32 cellular contexts compared by ENCODE assay signal in genomic region chr7:139536158-139536557, GRCh38. TPM values are rescaled to one million over a fixed set of nuclear protein-coding genes. Genes with fewer than 3 reads are reported as not detected.
"Had no signal": no experiment of that assay in that cellular context is flagged by ENCODE, and none has a peak within 500 bp of the region (broad histone marks: within the 10 kb centered on the region; RNA-seq: fewer than 3 reads in every experiment).

No MANE protein-coding gene starts in this region.

- H3K27me3 ChIP-seq: stomach, suprapubic skin, testis, thyroid gland, tibial artery, tibial nerve, transverse colon, upper lobe of left lung, upper lobe of right lung, uterus, vagina had no signal

- H3K4me3 ChIP-seq: stomach, suprapubic skin, testis, thoracic aorta, thyroid gland, tibial artery, tibial nerve, transverse colon, upper lobe of left lung, upper lobe of right lung, uterus, vagina had no signal

- H3K9me3 ChIP-seq: stomach, suprapubic skin, testis, thoracic aorta, thyroid gland, tibial artery, tibial nerve, transverse colon, upper lobe of left lung, upper lobe of right lung, uterus, vagina had no signal

- H3K9me3 Mint-ChIP-seq: stimulated activated effector memory CD8-positive, alpha-beta T cell treated with anti-CD3 and anti-CD28 coated beads, Interleukin-12 subunit alpha, Interleukin-12 subunit beta, amount 100 ng/mL, for 72 hours; stimulated activated memory B cell treated with anti-CD40 and anti-IgM and Interleukin-4, amounts not matched to agents 10 μg/mL and 1 μg/mL and 100 μg/mL, for 72 hours; stimulated activated naive B cell treated with anti-CD40 and anti-IgM and Interleukin-4, amounts not matched to agents 10 μg/mL and 1 μg/mL and 100 μg/mL, for 72 hours; stimulated activated naive CD8-positive, alpha-beta T cell treated with anti-CD3 and anti-CD28 coated beads, Interleukin-15, amount 100 ng/mL, for 72 hours; stimulated activated naive CD8-positive, alpha-beta T cell treated with anti-CD3 and anti-CD28 coated beads, Interleukin-15, Interleukin-2, amounts not matched to agents 100 ng/mL and 50 ng/mL, for 24 hours had no signal

- ATAC-seq: stimulated activated effector memory CD8-positive, alpha-beta T cell treated with anti-CD3 and anti-CD28 coated beads, Interleukin-12 subunit alpha, Interleukin-12 subunit beta, amount 100 ng/mL, for 72 hours; stimulated activated memory B cell treated with anti-CD40 and anti-IgM and Interleukin-4, amounts not matched to agents 10 μg/mL and 1 μg/mL and 100 μg/mL, for 72 hours; stimulated activated naive B cell treated with anti-CD40 and anti-IgM and Interleukin-4, amounts not matched to agents 10 μg/mL and 1 μg/mL and 100 μg/mL, for 72 hours; stimulated activated naive CD8-positive, alpha-beta T cell treated with anti-CD3 and anti-CD28 coated beads, Interleukin-15, amount 100 ng/mL, for 72 hours; stimulated activated naive CD8-positive, alpha-beta T cell treated with anti-CD3 and anti-CD28 coated beads, Interleukin-15, Interleukin-2, amounts not matched to agents 100 U/mL and 50 U/mL, for 24 hours; upper lobe of right lung had no signal

- H3K27ac ChIP-seq: stomach, suprapubic skin, testis, thoracic aorta, thyroid gland, tibial artery, tibial nerve, transverse colon, upper lobe of left lung, upper lobe of right lung, uterus, vagina had no signal

- DNase-seq: stimulated activated CD4-positive, alpha-beta T cell treated with anti-CD3 and anti-CD28 coated beads, Interleukin-2, amount 100 ng/mL, for 48 hours; stimulated activated CD4-positive, alpha-beta T cell treated with anti-CD3 and anti-CD28 coated beads, Interleukin-4, amount 100 ng/mL, for 1 hour; stimulated activated CD4-positive, alpha-beta T cell treated with anti-CD3 and anti-CD28 coated beads, Interleukin-4, amount 100 ng/mL, for 24 hours; stimulated activated CD4-positive, alpha-beta T cell treated with anti-CD3 and anti-CD28 coated beads, Interleukin-4, amount 100 ng/mL, for 4 hours; stimulated activated CD8-positive, alpha-beta memory T cell treated with anti-CD3 and anti-CD28 coated beads, Interleukin-4, amount 100 ng/mL, for 48 hours; stimulated activated naive B cell treated with anti-CD40 and anti-IgM and Interleukin-4, amounts not matched to agents 10 μg/mL and 1 μg/mL and 100 μg/mL, for 72 hours; stimulated activated naive CD4-positive, alpha-beta T cell; stimulated activated naive CD4-positive, alpha-beta T cell treated with Interleukin-2 at 50 U/mL for 16 hours; stimulated activated naive CD8-positive, alpha-beta T cell treated with anti-CD3 and anti-CD28 coated beads, Interleukin-15, amount 100 ng/mL, for 72 hours; stimulated activated naive CD8-positive, alpha-beta T cell treated with anti-CD3 and anti-CD28 coated beads, Interleukin-15, Interleukin-2, amounts not matched to agents 100 U/mL and 50 U/mL, for 24 hours; stomach; substantia nigra; testis; thyroid gland; tibial artery; transverse colon; trophoblast cell; upper lobe of left lung; upper lobe of right lung; uterus had no signal

- FAIRE-seq: urothelium cell line had no signal

- H3K4me3 Mint-ChIP-seq: stimulated activated effector memory CD8-positive, alpha-beta T cell treated with anti-CD3 and anti-CD28 coated beads, Interleukin-12 subunit alpha, Interleukin-12 subunit beta, amount 100 ng/mL, for 72 hours; stimulated activated memory B cell treated with anti-CD40 and anti-IgM and Interleukin-4, amounts not matched to agents 10 μg/mL and 1 μg/mL and 100 μg/mL, for 72 hours; stimulated activated naive B cell treated with anti-CD40 and anti-IgM and Interleukin-4, amounts not matched to agents 10 μg/mL and 1 μg/mL and 100 μg/mL, for 72 hours; stimulated activated naive CD8-positive, alpha-beta T cell treated with anti-CD3 and anti-CD28 coated beads, Interleukin-15, amount 100 ng/mL, for 72 hours; stimulated activated naive CD8-positive, alpha-beta T cell treated with anti-CD3 and anti-CD28 coated beads, Interleukin-15, Interleukin-2, amounts not matched to agents 100 ng/mL and 50 ng/mL, for 24 hours; type B pancreatic cell had no signal

- H3K36me3 ChIP-seq: stomach, suprapubic skin, thoracic aorta, thyroid gland, tibial artery, tibial nerve, transverse colon, upper lobe of left lung, upper lobe of right lung, uterus, vagina had no signal

- H3K4me1 ChIP-seq: suprapubic skin, thyroid gland, transverse colon, upper lobe of right lung, uterus, vagina had no signal

- H3K27ac Mint-ChIP-seq: stimulated activated effector memory CD8-positive, alpha-beta T cell treated with anti-CD3 and anti-CD28 coated beads, Interleukin-12 subunit alpha, Interleukin-12 subunit beta, amount 100 ng/mL, for 72 hours; stimulated activated memory B cell treated with anti-CD40 and anti-IgM and Interleukin-4, amounts not matched to agents 10 μg/mL and 1 μg/mL and 100 μg/mL, for 72 hours; stimulated activated naive B cell treated with anti-CD40 and anti-IgM and Interleukin-4, amounts not matched to agents 10 μg/mL and 1 μg/mL and 100 μg/mL, for 72 hours; stimulated activated naive CD8-positive, alpha-beta T cell treated with anti-CD3 and anti-CD28 coated beads, Interleukin-15, amount 100 ng/mL, for 72 hours; stimulated activated naive CD8-positive, alpha-beta T cell treated with anti-CD3 and anti-CD28 coated beads, Interleukin-15, Interleukin-2, amounts not matched to agents 100 ng/mL and 50 ng/mL, for 24 hours; type B pancreatic cell had no signal

- H3K36me3 Mint-ChIP-seq: stimulated activated effector memory CD8-positive, alpha-beta T cell treated with anti-CD3 and anti-CD28 coated beads, Interleukin-12 subunit alpha, Interleukin-12 subunit beta, amount 100 ng/mL, for 72 hours; stimulated activated memory B cell treated with anti-CD40 and anti-IgM and Interleukin-4, amounts not matched to agents 10 μg/mL and 1 μg/mL and 100 μg/mL, for 72 hours; stimulated activated naive B cell treated with anti-CD40 and anti-IgM and Interleukin-4, amounts not matched to agents 10 μg/mL and 1 μg/mL and 100 μg/mL, for 72 hours; type B pancreatic cell had no signal

- H3K4me1 Mint-ChIP-seq: stimulated activated effector memory CD8-positive, alpha-beta T cell treated with anti-CD3 and anti-CD28 coated beads, Interleukin-12 subunit alpha, Interleukin-12 subunit beta, amount 100 ng/mL, for 72 hours; stimulated activated memory B cell treated with anti-CD40 and anti-IgM and Interleukin-4, amounts not matched to agents 10 μg/mL and 1 μg/mL and 100 μg/mL, for 72 hours; stimulated activated naive B cell treated with anti-CD40 and anti-IgM and Interleukin-4, amounts not matched to agents 10 μg/mL and 1 μg/mL and 100 μg/mL, for 72 hours; stimulated activated naive CD8-positive, alpha-beta T cell treated with anti-CD3 and anti-CD28 coated beads, Interleukin-15, amount 100 ng/mL, for 72 hours had no signal

RNA-seq across cellular contexts. Expression of gene CLEC2L, which starts 12.7 kb away (rescaled TPM):
- total RNA-seq: stomach, subcutaneous adipose tissue, thoracic aorta, thyroid gland, upper lobe of left lung, upper lobe of right lung, ureter, vagina had no signal

RNA-seq across cellular contexts. Expression of gene KLRG2, which starts 52.7 kb away (rescaled TPM):
- total RNA-seq: subcutaneous adipose tissue, thoracic aorta, transverse colon, urinary bladder had no signal
